In genomic region chr11:14336507-14337503, GRCh38 we compare ENCODE assay signal across 8 cellular contexts. TPM values are rescaled to one million over a fixed set of nuclear protein-coding genes. Genes with fewer than 3 reads are reported as not detected.
DNase-seq lines count a peak whose midpoint lies in the region; ATAC-seq and TF ChIP-seq lines count a peak whose summit lies in the region.

No MANE protein-coding gene starts in this region.

- H3K27ac Mint-ChIP-seq in CD8-positive, alpha-beta T cell, result no peak overlapping the region

- no peak overlapping the region for H3K4me3 ChIP-seq in CD8-positive, alpha-beta T cell (ENCODE audit: low read depth, low read length)
- H3K4me3 ChIP-seq in left lung (no peak overlapping the region), testis (no peak overlapping the region)

- no peaks in the 10 kb centered on the region for H3K36me3 ChIP-seq in CD8-positive, alpha-beta T cell (ENCODE audit: insufficient read depth, low read length)
- H3K36me3 ChIP-seq in left lung, result no peaks in the 10 kb centered on the region
- H3K36me3 ChIP-seq in testis (ENCODE audit: low read depth, missing control alignments), result no peaks in the 10 kb centered on the region

- DNase-seq in CD8-positive, alpha-beta T cell, result no peak
- peak; percentile 79 for DNase-seq in HS-27A (ENCODE audit: low read depth)
- peak; percentile 93 for DNase-seq in amniotic epithelial cell (ENCODE audit: low read depth)
- DNase-seq in left lung, result no peak
- DNase-seq in testis, result no peak
- no peak for DNase-seq in HUDEP-2 (lab: John Stamatoyannopoulos, UW; ENCODE audit: unreplicated experiment in 76 of 76)

- H3K9me3 ChIP-seq in CD8-positive, alpha-beta T cell (ENCODE audit: low read length), result peaks cover 3% of the 10 kb centered on the region
- no peaks in the 10 kb centered on the region for H3K9me3 ChIP-seq in left lung
- no peaks in the 10 kb centered on the region for H3K9me3 ChIP-seq in testis

- no peak overlapping the region for H3K4me3 Mint-ChIP-seq in CD8-positive, alpha-beta T cell

- peaks cover 42% of the 10 kb centered on the region for H3K4me1 Mint-ChIP-seq in CD8-positive, alpha-beta T cell (ENCODE audit: low read depth)

- POLR2A ChIA-PET in CD8-positive, alpha-beta T cell (lab: Charles Lee), result interaction anchor here (1.4 kb wide), 1 partner anchor 17 kb away, joined by 4 read pairs; no protein-coding TSS in a partner anchor

- peaks cover 12% of the 10 kb centered on the region for H3K36me3 Mint-ChIP-seq in CD8-positive, alpha-beta T cell

- 84% methylated on average over 2 of the region's 2 CpGs for WGBS in testis, 2 donors

- no peaks in the 10 kb centered on the region for H3K27me3 Mint-ChIP-seq in CD8-positive, alpha-beta T cell (ENCODE audit: low read depth)

- intact Hi-C loops in CD8-positive, alpha-beta T cell (cut with DNase I, micrococcal nuclease), result no loop called here
- intact Hi-C loops in left lung (cut with DNase I), result no loop called here
- intact Hi-C loops in testis (cut with DNase I; ENCODE audit: low total_unique reads), result no loop called here

- no peak for TF ChIP-seq CTCF in CD8-positive, alpha-beta T cell (IDR thresholded peaks at IDR 0.05)
- no peak for TF ChIP-seq CTCF in left lung (IDR thresholded peaks at IDR 0.05)
- TF ChIP-seq CTCF in testis (IDR thresholded peaks at IDR 0.05), result no peak

- H3K27me3 ChIP-seq in CD8-positive, alpha-beta T cell (ENCODE audit: insufficient read depth, low read length), result no peaks in the 10 kb centered on the region
- H3K27me3 ChIP-seq in left lung, result no peaks in the 10 kb centered on the region
- no peaks in the 10 kb centered on the region for H3K27me3 ChIP-seq in testis

- no peak for TF ChIP-seq POLR2A in testis (IDR thresholded peaks at IDR 0.05)

- H3K27ac ChIP-seq in CD8-positive, alpha-beta T cell (ENCODE audit: low read depth, low read length), result no peak overlapping the region
- H3K27ac ChIP-seq in left lung (no peak overlapping the region), testis (no peak overlapping the region)

- peak; percentile 69 for ATAC-seq in CD8-positive, alpha-beta T cell
- peak; percentile 56 for ATAC-seq in left lung
- ATAC-seq in HG03342 (IDR thresholded peaks at IDR 0.05; ENCODE audit: unreplicated experiment), result no peak
- ATAC-seq in GM21381 (IDR thresholded peaks at IDR 0.05; ENCODE audit: unreplicated experiment), result no peak

- H3K4me1 ChIP-seq in CD8-positive, alpha-beta T cell (ENCODE audit: insufficient read depth, low read length), result no peaks in the 10 kb centered on the region
- no peaks in the 10 kb centered on the region for H3K4me1 ChIP-seq in left lung
- H3K4me1 ChIP-seq in testis, result no peaks in the 10 kb centered on the region

- CTCF ChIA-PET in CD8-positive, alpha-beta T cell (lab: Charles Lee), result interaction anchor here (0.9 to 1.6 kb wide), 5 partner anchors 12 to 118 kb away, joined by 3 to 9 read pairs (median 3); no protein-coding TSS in a partner anchor

- H3K9me3 Mint-ChIP-seq in CD8-positive, alpha-beta T cell, result peaks cover 15% of the 10 kb centered on the region

RNA-seq across cellular contexts. Expression of gene RRAS2, which starts 22.2 kb away (rescaled TPM):
- total RNA-seq in CD8-positive, alpha-beta T cell, result 10 to 100 TPM; 38.5 to 40.6 TPM
- total RNA-seq in left lung (10 to 100 TPM; 44.2 to 51.4 TPM), testis (10 to 100 TPM; 57.4 to 62.6 TPM)
- 37.3 TPM for polyA plus RNA-seq in testis (ENCODE audit: insufficient read depth, low read depth, low replicate concordance)

Comparison
In these comparisons a context has a peak if more than half of its experiments do, and no peak if none do; other contexts are left out.
1. ATAC-seq: peak in CD8-positive, alpha-beta T cell (single experiment) and left lung (single experiment); none in HG03342 (single experiment) and GM21381 (single experiment).
2. DNase-seq: peak in HS-27A (single experiment) and amniotic epithelial cell (single experiment); none in CD8-positive, alpha-beta T cell (0 of 7), left lung (0 of 2), testis (single experiment) and HUDEP-2 (0 of 76).